8 cellular contexts compared by ENCODE assay signal in the genomic region with DNA sequence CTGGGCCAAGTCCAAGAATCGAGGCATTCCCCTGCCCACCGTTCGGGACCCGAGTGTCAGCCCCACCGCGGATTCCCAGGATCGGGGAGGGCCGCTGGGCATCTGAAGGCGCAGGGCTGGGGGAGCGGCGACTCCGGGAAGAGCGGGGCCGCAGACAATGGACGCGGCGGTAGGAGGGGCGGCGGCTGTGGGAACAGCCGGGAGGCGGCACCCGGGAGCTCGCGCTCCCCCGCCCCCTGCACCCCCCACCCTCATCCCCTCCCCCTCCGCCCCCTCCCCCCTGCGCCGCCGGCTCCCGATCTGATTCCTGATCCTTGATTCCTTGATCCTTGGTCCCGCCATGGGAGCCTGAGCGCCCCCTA. TPM values are rescaled to one million over a fixed set of nuclear protein-coding genes. Genes with fewer than 3 reads are reported as not detected.
DNase-seq lines count a peak whose midpoint lies in the region; ATAC-seq and TF ChIP-seq lines count a peak whose summit lies in the region.

A gene (plus strand): TSS at position 281 of the 362 bp plus-strand sequence. CDS start 15,274 bp downstream, outside the sequence.

- H3K79me2 ChIP-seq in OCI-LY1 (ENCODE audit: insufficient read depth, low read length) (no peaks in the 10 kb centered on the region), hepatocyte (peaks cover 48% of the 10 kb centered on the region)

- H3K4me1 ChIP-seq in OCI-LY1 (ENCODE audit: insufficient read depth, low read length, severe bottlenecking) (peaks cover 13% of the 10 kb centered on the region), hepatocyte (ENCODE audit: insufficient read depth) (peaks cover 14% of the 10 kb centered on the region), psoas muscle (peaks cover 4% of the 10 kb centered on the region)

- H3K4me3 ChIP-seq in OCI-LY1 (ENCODE audit: low read depth, low read length, poor library complexity, severe bottlenecking) = peak within 1 kb of the TSS; percentile 73
- H3K4me3 ChIP-seq in hepatocyte = peak within 1 kb of the TSS; percentile 100
- peak within 1 kb of the TSS; percentile 74 for H3K4me3 ChIP-seq in psoas muscle

- ATAC-seq in psoas muscle (peak; percentile 71 to 84 (median 78)), GM21825 (IDR thresholded peaks at IDR 0.05; ENCODE audit: unreplicated experiment) (no peak), GM21381 (IDR thresholded peaks at IDR 0.05; ENCODE audit: unreplicated experiment) (no peak)

- no peaks in the 10 kb centered on the region for H3F3A ChIP-seq in OCI-LY1 (ENCODE audit: insufficient read depth, low read length)

- H3K9me3 ChIP-seq in OCI-LY1 (ENCODE audit: low read length) = no peaks in the 10 kb centered on the region
- H3K9me3 ChIP-seq in hepatocyte (ENCODE audit: low read depth) = no peaks in the 10 kb centered on the region
- no peaks in the 10 kb centered on the region for H3K9me3 ChIP-seq in psoas muscle

- H3K36me3 ChIP-seq in OCI-LY1 (ENCODE audit: insufficient read depth, low read length) (no peaks in the 10 kb centered on the region), hepatocyte (replicated peaks; ENCODE audit: insufficient read depth, low read depth) (no peaks in the 10 kb centered on the region), psoas muscle (ENCODE audit: insufficient read depth in 1 of 2, low read depth in 1 of 2) (no peaks in the 10 kb centered on the region)

- no peak for TF ChIP-seq CTCF in OCI-LY1 (IDR thresholded peaks at IDR 0.05; ENCODE audit: low read length)
- no peak for TF ChIP-seq CTCF in hepatocyte (IDR thresholded peaks at IDR 0.05; ENCODE audit: poor library complexity)
- no peak for TF ChIP-seq CTCF in psoas muscle (IDR thresholded peaks at IDR 0.05)

- H3K4me2 ChIP-seq in OCI-LY1 (ENCODE audit: low read length) (peak within 1 kb of the TSS; percentile 82), hepatocyte (peak within 1 kb of the TSS; percentile 89)

- H3K27me3 ChIP-seq in OCI-LY1 (ENCODE audit: insufficient read depth, low read length) = 0 out of 2 replicates have a peak, but pooled peaks cover 6% of the 10 kb centered on the region
- no peaks in the 10 kb centered on the region for H3K27me3 ChIP-seq in hepatocyte
- H3K27me3 ChIP-seq in psoas muscle (ENCODE audit: insufficient read depth in 3 of 3, low read length in 2 of 3) = peaks cover 0 to 30% (median 7%) of the 10 kb centered on the region in 3 donors

- 2% methylated on average over 10 of the region's 32 CpGs for WGBS in hepatocyte (ENCODE audit: low lambda C conversion rate, missing lambda C conversion rate)
- 0% methylated on average over 12 to 27 of the region's 32 CpGs for WGBS in psoas muscle, 3 donors

- H3K9ac ChIP-seq in OCI-LY1 (ENCODE audit: low read length) = peak within 1 kb of the TSS; percentile 69

- intact Hi-C loops in psoas muscle (cut with DNase I) = no loop called here

- peak in 5 of 6 experiments; percentile 6 to 26 (median 15) for DNase-seq in stimulated activated naive CD4-positive, alpha-beta T cell (lab: John Stamatoyannopoulos, UW)
- no peak for DNase-seq in stimulated activated naive CD4-positive, alpha-beta T cell treated with Interleukin-2 at 50 U/mL for 16 hours (lab: John Stamatoyannopoulos, UW)
- DNase-seq in anterior cingulate cortex (lab: John Stamatoyannopoulos, UW) (peak in 53 of 58 donors; percentile 16 to 81 (median 65)), hepatocyte (ENCODE audit: low spot score) (peak; percentile 92), psoas muscle (peak; percentile 75 to 86)

- H3K9me2 ChIP-seq in OCI-LY1 (ENCODE audit: low read depth, low read length) (no peaks in the 10 kb centered on the region), hepatocyte (replicated peaks; ENCODE audit: insufficient read depth) (no peaks in the 10 kb centered on the region)

- H2AFZ ChIP-seq in OCI-LY1 (ENCODE audit: low read length) (peak within 1 kb of the TSS; percentile 65; the same call in 1 of the 2 replicates), hepatocyte (peak within 1 kb of the TSS; percentile 100)

- H3K27ac ChIP-seq in OCI-LY1 (ENCODE audit: low read depth, low read length, poor library complexity, severe bottlenecking) = no peak within 1 kb of the TSS
- H3K27ac ChIP-seq in hepatocyte = peak within 1 kb of the TSS; percentile 95
- H3K27ac ChIP-seq in psoas muscle = peak within 1 kb of the TSS; percentile 46

- H4K20me1 ChIP-seq in OCI-LY1 (ENCODE audit: insufficient read depth, low read length) (no peaks in the 10 kb centered on the region), hepatocyte (ENCODE audit: insufficient read depth, poor library complexity, severe bottlenecking) (no peaks in the 10 kb centered on the region)

RNA-seq across cellular contexts. Expression of the gene that starts here (rescaled TPM):
- 9.7 and 10.9 TPM in 2 replicates for total RNA-seq in hepatocyte
- polyA plus RNA-seq in hepatocyte = 8.2 and 8.9 TPM in 2 replicates
- total RNA-seq in psoas muscle = under 1 TPM; 0.44 to 0.94 (median 0.68) TPM
- under 1 TPM; 0.18 to 0.32 (median 0.27) TPM for polyA plus RNA-seq in psoas muscle

Comparison
In these comparisons a context has a peak if more than half of its experiments do, and no peak if none do; other contexts are left out.
1. Peak in DNase-seq, ATAC-seq, H3K4me3 ChIP-seq and H3K27ac ChIP-seq in psoas muscle; RNA of the gene not detected or under 1 TPM.